In the genomic region with DNA sequence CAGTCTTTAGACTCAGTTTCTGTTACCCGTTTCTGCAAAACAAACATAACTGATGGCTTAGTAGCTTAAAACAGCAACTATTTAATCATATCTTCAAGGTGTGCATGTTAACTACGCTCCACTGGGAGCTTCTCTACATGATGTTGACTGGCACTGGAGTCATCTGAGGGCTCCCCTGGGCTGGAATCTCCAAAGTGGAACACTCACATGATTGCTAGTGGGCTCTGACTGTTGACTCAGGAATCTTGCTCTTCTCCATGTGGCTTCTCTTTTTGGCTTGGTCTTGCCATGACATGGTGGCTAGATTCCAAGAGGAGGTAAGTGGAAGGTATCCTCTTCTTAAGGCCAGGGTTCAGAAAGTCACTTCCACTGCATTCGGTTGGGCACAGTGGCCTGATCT, we compare ENCODE assay signal across 17 cellular contexts.
"Had no signal": no experiment of that assay in that cellular context is flagged by ENCODE, and none has a peak within 500 bp of the region (broad histone marks: within the 10 kb centered on the region; RNA-seq: fewer than 3 reads in every experiment).

No MANE protein-coding gene starts in this region.

- ATAC-seq: activated CD4-positive, alpha-beta T cell treated with anti-CD3 and anti-CD28 coated beads for 36 hours; activated CD8-positive, alpha-beta T cell treated with anti-CD3 and anti-CD28 coated beads, Interleukin-2, amount 10 ng/mL, durations not matched to agents 7 days and 5 days; effector memory CD8-positive, alpha-beta T cell; left lobe of liver; sciatic nerve had no signal

- H3K27me3 Mint-ChIP-seq: dendritic cell treated with granulocyte-macrophage colony-stimulating factor and Interleukin-4, amounts not matched to agents 40 ng/mL and 50 ng/mL, for 4 days had no signal

- H3K27ac Mint-ChIP-seq: activated CD4-positive, alpha-beta T cell treated with anti-CD3 and anti-CD28 coated beads for 36 hours; activated CD8-positive, alpha-beta T cell treated with anti-CD3 and anti-CD28 coated beads, Interleukin-2, amount 10 ng/mL, durations not matched to agents 7 days and 5 days; activated naive CD4-positive, alpha-beta T cell treated with anti-CD3 and anti-CD28 coated beads for 36 hours; dendritic cell treated with granulocyte-macrophage colony-stimulating factor and Interleukin-4, amounts not matched to agents 40 ng/mL and 50 ng/mL, for 4 days; effector memory CD8-positive, alpha-beta T cell; immature natural killer cell; memory B cell; nephron had no signal

- H3K4me1 Mint-ChIP-seq: activated CD4-positive, alpha-beta T cell treated with anti-CD3 and anti-CD28 coated beads for 36 hours; immature natural killer cell; memory B cell; nephron had no signal

- H3K27me3 ChIP-seq: upper lobe of left lung had no signal

- H3K9me3 ChIP-seq: prostate gland, upper lobe of left lung had no signal

- H3K4me3 ChIP-seq: prostate gland, upper lobe of left lung had no signal

- H3K4me3 Mint-ChIP-seq: activated CD4-positive, alpha-beta T cell treated with anti-CD3 and anti-CD28 coated beads for 36 hours; activated CD8-positive, alpha-beta T cell treated with anti-CD3 and anti-CD28 coated beads, Interleukin-2, amount 10 ng/mL, durations not matched to agents 7 days and 5 days; activated naive CD4-positive, alpha-beta T cell treated with anti-CD3 and anti-CD28 coated beads for 36 hours; dendritic cell treated with granulocyte-macrophage colony-stimulating factor and Interleukin-4, amounts not matched to agents 40 ng/mL and 50 ng/mL, for 4 days; effector memory CD8-positive, alpha-beta T cell; immature natural killer cell; memory B cell; nephron had no signal

- H3K36me3 Mint-ChIP-seq: immature natural killer cell, memory B cell had no signal

- H3K9me3 Mint-ChIP-seq: activated naive CD4-positive, alpha-beta T cell treated with anti-CD3 and anti-CD28 coated beads for 36 hours; dendritic cell treated with granulocyte-macrophage colony-stimulating factor and Interleukin-4, amounts not matched to agents 40 ng/mL and 50 ng/mL, for 4 days had no signal

- DNase-seq: activated CD4-positive, alpha-beta T cell treated with anti-CD3 and anti-CD28 coated beads for 36 hours; activated CD8-positive, alpha-beta T cell treated with anti-CD3 and anti-CD28 coated beads, Interleukin-2, amount 10 ng/mL, durations not matched to agents 7 days and 5 days; activated naive CD4-positive, alpha-beta T cell treated with anti-CD3 and anti-CD28 coated beads for 36 hours; effector memory CD8-positive, alpha-beta T cell; erythroblast; immature natural killer cell; occipital lobe; stimulated activated naive CD4-positive, alpha-beta T cell treated with Interleukin-2 at 50 U/mL for 16 hours; T-helper 9 cell; upper lobe of left lung; WERI-Rb-1 had no signal

- H3K36me3 ChIP-seq: prostate gland, upper lobe of left lung, WERI-Rb-1 had no signal

- H3K4me1 ChIP-seq: prostate gland, upper lobe of left lung had no signal

- H3K27ac ChIP-seq: prostate gland, upper lobe of left lung, WERI-Rb-1 had no signal
